7 cellular contexts compared by ENCODE assay signal in the genomic region with DNA sequence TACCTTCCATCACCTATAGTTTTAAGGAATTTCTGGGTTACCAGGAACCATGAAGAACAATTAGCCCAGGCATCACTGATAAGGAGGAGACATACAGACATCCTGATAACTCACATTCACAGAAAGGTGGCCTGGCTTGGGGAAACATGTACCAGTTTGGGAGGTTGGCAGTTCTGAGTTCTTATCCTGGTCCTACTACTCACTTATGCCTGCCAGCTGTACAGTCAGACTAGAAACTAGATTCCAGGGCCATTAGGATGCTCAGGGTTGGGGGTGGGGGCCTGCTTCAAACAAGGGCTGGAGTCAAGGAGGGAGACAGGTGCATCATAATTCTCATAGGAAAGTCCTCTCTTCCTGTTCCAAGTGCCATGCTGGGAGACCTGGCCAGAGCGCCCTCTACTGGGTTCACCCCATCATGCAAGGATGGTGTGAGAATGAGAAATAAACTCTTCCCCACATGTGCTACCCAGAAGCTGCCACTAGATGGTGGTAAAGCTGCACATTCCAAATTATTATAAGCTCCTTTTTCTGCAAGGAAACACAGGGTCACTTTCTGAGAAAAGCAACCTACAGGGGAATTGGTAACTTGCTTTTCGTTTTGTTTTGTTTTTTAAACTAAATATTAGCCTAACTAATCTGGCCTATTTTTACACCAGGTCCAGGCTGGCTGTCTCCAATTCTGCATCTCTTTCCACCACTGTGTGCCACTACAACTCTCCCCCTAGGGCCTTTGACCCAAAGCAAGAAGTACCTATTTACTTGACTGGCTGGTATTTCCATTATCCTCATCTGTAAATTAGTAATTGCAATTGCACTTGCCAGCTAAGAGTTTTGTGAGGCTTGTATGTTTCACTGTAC. TPM values are rescaled to one million over a fixed set of nuclear protein-coding genes. Genes with fewer than 3 reads are reported as not detected.
DNase-seq lines count a peak whose midpoint lies in the region; ATAC-seq, FAIRE-seq and TF ChIP-seq lines count a peak whose summit lies in the region.

No MANE protein-coding gene starts in this region.

- ATAC-seq in T-helper 17 cell (peak; percentile 78), GM12878 (peak; percentile 74)

- POLR2A ChIA-PET in GM12878 (lab: Charles Lee), result interaction anchor here (2.7 kb wide), 1 partner anchor 14 kb away, joined by 11 read pairs; a partner anchor contains a TSS

- H4K20me1 ChIP-seq in GM12878 (ENCODE audit: control insufficient read depth, insufficient read depth), result no peaks in the 10 kb centered on the region

- DNase-seq in GM12865 (ENCODE audit: low read depth) (peak; percentile 65), NCI-H1436 (lab: John Stamatoyannopoulos, UW) (peak; percentile 9), T-helper 17 cell (peak in 2 of 3 donors; percentile 11 to 41), GM12878 (ENCODE audit: low read depth, low spot score) (no peak), iPS DF 6.9 (ENCODE audit: low read depth, low spot score) (peak; percentile 64), KG1 (lab: John Stamatoyannopoulos, UW) (no peak)
- DNase-seq in stimulated activated CD4-positive, alpha-beta T cell treated with anti-CD3 and anti-CD28 coated beads, Interleukin-15, amount 100 ng/mL, for 48 hours (ENCODE audit: low read depth in 2 of 2), result peak; percentile 43 to 49

- intact Hi-C loops in GM12878 (cut with micrococcal nuclease; ENCODE audit: unreplicated experiment), result loop anchor here (2.0 to 5.0 kb wide), 5 partner anchors 38 to 180 kb away; no protein-coding TSS in a partner anchor

- no peaks in the 10 kb centered on the region for H3K9me3 ChIP-seq in T-helper 17 cell (ENCODE audit: control insufficient read depth, low read length, poor library complexity, severe bottlenecking)
- H3K9me3 ChIP-seq in GM12878 (replicated peaks; ENCODE audit: control insufficient read depth, insufficient read depth, low read length), result peaks cover 12% of the 10 kb centered on the region
- H3K9me3 ChIP-seq in iPS DF 6.9 (ENCODE audit: control insufficient read depth, insufficient read depth, low read length), result no peaks in the 10 kb centered on the region

- no peak overlapping the region for H3K9ac ChIP-seq in GM12878 (ENCODE audit: control insufficient read depth, insufficient read depth, low read length)

- H3K4me2 ChIP-seq in GM12878 (ENCODE audit: control insufficient read depth, insufficient read depth), result no peak overlapping the region

- peak; percentile 81 for TF ChIP-seq RAD21 in GM12878 (IDR thresholded peaks at IDR 0.05; ENCODE audit: insufficient read depth, low read depth, low read length)

- no peak for TF ChIP-seq POLR2A in GM12878 (IDR thresholded peaks at IDR 0.05; ENCODE audit: low read depth, low read length)

- peaks cover 11 to 78% of the 10 kb centered on the region in 2 experiments for H3K36me3 ChIP-seq in GM12878 (ENCODE audit: control insufficient read depth in 2 of 2, insufficient read depth in 2 of 2, low read length in 1 of 2)
- no peaks in the 10 kb centered on the region for H3K36me3 ChIP-seq in iPS DF 6.9 (ENCODE audit: control insufficient read depth, insufficient read depth, low read length)

- in situ Hi-C loops in GM12878 (cut with MboI), result no loop called here

- peaks cover 17% of the 10 kb centered on the region for H3K4me1 Mint-ChIP-seq in T-helper 17 cell

- H3K27me3 ChIP-seq in GM12878 (replicated peaks in 1 of 2; ENCODE audit: control insufficient read depth in 2 of 2, insufficient read depth in 2 of 2, low read length in 1 of 2) (no peaks in the 10 kb centered on the region), iPS DF 6.9 (ENCODE audit: control insufficient read depth, insufficient read depth, low read length) (no peaks in the 10 kb centered on the region)

- CTCF ChIA-PET in GM12878 (lab: Yijun Ruan, JAX), result interaction anchor here (0.6 to 4.3 kb wide), 57 partner anchors 8 to 197 kb away, joined by 3 to 45 read pairs (median 6); a partner anchor contains a TSS

- peaks cover 8% of the 10 kb centered on the region for H3K79me2 ChIP-seq in GM12878 (ENCODE audit: control insufficient read depth, insufficient read depth, low read length)

- SMC1A ChIA-PET in GM12878 (lab: Charles Lee; ENCODE audit: uncharacterized antibody, unreplicated experiment), result interaction anchor here (0.6 to 3.9 kb wide), 29 partner anchors 8 to 184 kb away, joined by 3 to 20 read pairs (median 4); a partner anchor contains a TSS

- RAD21 ChIA-PET in GM12878 (lab: Charles Lee; ENCODE audit: unreplicated experiment), result interaction anchor here (0.5 to 2.7 kb wide), 18 partner anchors 14 to 866 kb away, joined by 3 to 22 read pairs (median 4); a partner anchor contains a TSS

- BruUV-seq in GM12878 (replicated peaks; lab: Mats Ljungman, UMichigan), result no TSS peak

- no peak overlapping the region for H3K4me3 Mint-ChIP-seq in T-helper 17 cell

- no peak for TF ChIP-seq EP300 in GM12878 (IDR thresholded peaks at IDR 0.05; ENCODE audit: borderline replicate concordance in 1 of 2, control insufficient read depth in 1 of 2, low read depth in 2 of 2, low read length in 2 of 2)

- H3K27ac Mint-ChIP-seq in T-helper 17 cell, result no peak overlapping the region

- WGBS in GM12878 (ENCODE audit: insufficient coverage, insufficient replicate concordance, low lambda C conversion rate, missing lambda C conversion rate), result 5% methylated on average over 2 of the region's 2 CpGs
- no CpG with 5 or more reads among the region's 2 CpGs for WGBS in iPS DF 6.9 (ENCODE audit: insufficient coverage, insufficient read length)

- H3K4me3 ChIP-seq in GM12865 (ENCODE audit: low read depth, low read length), result no peak overlapping the region
- no peak overlapping the region for H3K4me3 ChIP-seq in GM12878
- no peak overlapping the region for H3K4me3 ChIP-seq in iPS DF 6.9 (ENCODE audit: low read length)

- H3K4me1 ChIP-seq in GM12878 (ENCODE audit: control insufficient read depth, insufficient read depth, low read length) (no peaks in the 10 kb centered on the region), iPS DF 6.9 (ENCODE audit: control insufficient read depth, insufficient read depth, low read length) (no peaks in the 10 kb centered on the region)

- H3K27ac ChIP-seq in GM12878 (ENCODE audit: control insufficient read depth, insufficient read depth) (no peak overlapping the region), iPS DF 6.9 (ENCODE audit: low read length) (no peak overlapping the region)

- TF ChIP-seq CTCF in GM12865 (IDR thresholded peaks at IDR 0.05; ENCODE audit: insufficient read depth, low read depth, low read length, missing control alignments) (peak; percentile 77), GM12878 (IDR thresholded peaks at IDR 0.05 in 2 of 3, conservative IDR thresholded peaks at IDR 0.05 in 1 of 3; ENCODE audit: control insufficient read depth in 2 of 3, extremely low read depth in 1 of 3, insufficient read depth in 1 of 3, low read depth in 3 of 3, low read length in 3 of 3) (peak; percentile 81 to 99 (median 83); a peak in 5 of 6 replicates)

- FAIRE-seq in GM12878 (lab: Jason Lieb, UNC), result peak; percentile 72

- peaks cover 31% of the 10 kb centered on the region for H3K36me3 Mint-ChIP-seq in T-helper 17 cell (ENCODE audit: low read depth)

- H3K27me3 Mint-ChIP-seq in T-helper 17 cell, result no peaks in the 10 kb centered on the region

- no peak overlapping the region for H2AFZ ChIP-seq in GM12878 (ENCODE audit: control insufficient read depth, low read depth, low read length)

RNA-seq across cellular contexts. Expression of a gene that starts 14.5 kb away (rescaled TPM):
- total RNA-seq in T-helper 17 cell (10 to 100 TPM; 35.4 to 45.3 TPM), GM12878 (2014; rRNA removed) (90.7 and 125 TPM in 2 replicates), GM12878 (2014; rRNA removed; fragmentation: Illumina TruSeq; extraction: Trizol) (105 and 113 TPM in 2 replicates), GM12878 (2021) (89.7 and 102 TPM in 2 replicates)
- 61.8 and 67.6 TPM in 2 replicates for total RNA-seq in GM12878 (2013; cell fraction: nucleolus; rRNA removed)
- 62.4 TPM for polyA plus RNA-seq in GM12878 (2011; ENCODE audit: low read depth)
- polyA plus RNA-seq in GM12878 (2011; rRNA removed) (290 and 350 TPM in 2 replicates), GM12878 (2014; fragmentation: Illumina TruSeq; extraction: Trizol) (133 and 223 TPM in 2 replicates), GM12878 (2014; fragmentation: Nextera tagmentation; extraction: Ambion mirVana) (10 to 100 TPM; 32.4 to 43.4 TPM), GM12878 (2014; rRNA removed) (81.0 and 92.9 TPM in 2 replicates), GM12878 (2016; fragmentation: Nextera tagmentation; extraction: Ambion mirVana) (10 to 100 TPM; 51.5 to 51.6 TPM)
- 186 and 209 TPM in 2 replicates for polyA plus RNA-seq in GM12878 (2011; cell fraction: cytosol; rRNA removed)
- polyA plus RNA-seq in GM12878 (2011; cell fraction: nucleus; rRNA removed), result 117 and 158 TPM in 2 replicates
- polyA plus RNA-seq in GM12878 (2012), result 64.5 and 96.0 TPM in 2 replicates
- polyA minus RNA-seq in GM12878 (2011; rRNA and poly(A)+ RNA removed), result 263 and 276 TPM in 2 replicates
- 88.5 and 105 TPM in 2 replicates for polyA minus RNA-seq in GM12878 (2011; cell fraction: cytosol; rRNA and poly(A)+ RNA removed)
- 91.3 and 96.3 TPM in 2 replicates for polyA minus RNA-seq in GM12878 (2011; cell fraction: nucleus; rRNA and poly(A)+ RNA removed)

RNA-seq across cellular contexts. Expression of a gene that starts 54.5 kb away (rescaled TPM):
- total RNA-seq in T-helper 17 cell, result 10 to 100 TPM; 26.6 to 28.6 TPM
- total RNA-seq in GM12878 (2013; cell fraction: nucleolus; rRNA removed), result 70.3 and 71.7 TPM in 2 replicates
- 22.2 and 28.5 TPM in 2 replicates for total RNA-seq in GM12878 (2014; rRNA removed)
- total RNA-seq in GM12878 (2014; rRNA removed; fragmentation: Illumina TruSeq; extraction: Trizol), result 13.8 and 16.4 TPM in 2 replicates
- total RNA-seq in GM12878 (2021), result 39.0 and 44.0 TPM in 2 replicates
- polyA plus RNA-seq in GM12878 (2011; ENCODE audit: low read depth), result 17.1 TPM
- polyA plus RNA-seq in GM12878 (2011; rRNA removed), result 62.6 and 107 TPM in 2 replicates
- polyA plus RNA-seq in GM12878 (2011; cell fraction: cytosol; rRNA removed), result 120 and 180 TPM in 2 replicates
- polyA plus RNA-seq in GM12878 (2011; cell fraction: nucleus; rRNA removed), result 245 and 329 TPM in 2 replicates
- 24.3 and 27.7 TPM in 2 replicates for polyA plus RNA-seq in GM12878 (2012)
- polyA plus RNA-seq in GM12878 (2014; fragmentation: Illumina TruSeq; extraction: Trizol), result 30.1 and 30.7 TPM in 2 replicates
- polyA plus RNA-seq in GM12878 (2014; fragmentation: Nextera tagmentation; extraction: Ambion mirVana), result 1 to 10 TPM; 5.1 to 5.9 TPM
- polyA plus RNA-seq in GM12878 (2014; rRNA removed), result 27.8 and 30.9 TPM in 2 replicates
- 10 to 100 TPM; 10.8 to 11.0 TPM for polyA plus RNA-seq in GM12878 (2016; fragmentation: Nextera tagmentation; extraction: Ambion mirVana)
- polyA minus RNA-seq in GM12878 (2011; rRNA and poly(A)+ RNA removed), result 179 and 262 TPM in 2 replicates
- 36.1 and 38.2 TPM in 2 replicates for polyA minus RNA-seq in GM12878 (2011; cell fraction: cytosol; rRNA and poly(A)+ RNA removed)
- polyA minus RNA-seq in GM12878 (2011; cell fraction: nucleus; rRNA and poly(A)+ RNA removed), result 56.2 and 85.2 TPM in 2 replicates

Comparison
In these comparisons a context has a peak if more than half of its experiments do, and no peak if none do; other contexts are left out.
1. DNase-seq: peak in GM12865 (single experiment), NCI-H1436 (single experiment), T-helper 17 cell (2 of 3), iPS DF 6.9 (single experiment) and stimulated activated CD4-positive, alpha-beta T cell treated with anti-CD3 and anti-CD28 coated beads, Interleukin-15, amount 100 ng/mL, for 48 hours (2 of 2); none in GM12878 (single experiment) and KG1 (single experiment).